1 cellular context compared by ENCODE assay signal in genomic region chr13:103188688-103189326, GRCh38.
TF ChIP-seq lines count a peak whose summit lies in the region.

No MANE protein-coding gene starts in this region.

TF ChIP-seq in HCT116, 20 proteins besides CTCF, POLR2A, EP300 and RAD21 (continued from another document):
- TF ChIP-seq, protein P1, sequence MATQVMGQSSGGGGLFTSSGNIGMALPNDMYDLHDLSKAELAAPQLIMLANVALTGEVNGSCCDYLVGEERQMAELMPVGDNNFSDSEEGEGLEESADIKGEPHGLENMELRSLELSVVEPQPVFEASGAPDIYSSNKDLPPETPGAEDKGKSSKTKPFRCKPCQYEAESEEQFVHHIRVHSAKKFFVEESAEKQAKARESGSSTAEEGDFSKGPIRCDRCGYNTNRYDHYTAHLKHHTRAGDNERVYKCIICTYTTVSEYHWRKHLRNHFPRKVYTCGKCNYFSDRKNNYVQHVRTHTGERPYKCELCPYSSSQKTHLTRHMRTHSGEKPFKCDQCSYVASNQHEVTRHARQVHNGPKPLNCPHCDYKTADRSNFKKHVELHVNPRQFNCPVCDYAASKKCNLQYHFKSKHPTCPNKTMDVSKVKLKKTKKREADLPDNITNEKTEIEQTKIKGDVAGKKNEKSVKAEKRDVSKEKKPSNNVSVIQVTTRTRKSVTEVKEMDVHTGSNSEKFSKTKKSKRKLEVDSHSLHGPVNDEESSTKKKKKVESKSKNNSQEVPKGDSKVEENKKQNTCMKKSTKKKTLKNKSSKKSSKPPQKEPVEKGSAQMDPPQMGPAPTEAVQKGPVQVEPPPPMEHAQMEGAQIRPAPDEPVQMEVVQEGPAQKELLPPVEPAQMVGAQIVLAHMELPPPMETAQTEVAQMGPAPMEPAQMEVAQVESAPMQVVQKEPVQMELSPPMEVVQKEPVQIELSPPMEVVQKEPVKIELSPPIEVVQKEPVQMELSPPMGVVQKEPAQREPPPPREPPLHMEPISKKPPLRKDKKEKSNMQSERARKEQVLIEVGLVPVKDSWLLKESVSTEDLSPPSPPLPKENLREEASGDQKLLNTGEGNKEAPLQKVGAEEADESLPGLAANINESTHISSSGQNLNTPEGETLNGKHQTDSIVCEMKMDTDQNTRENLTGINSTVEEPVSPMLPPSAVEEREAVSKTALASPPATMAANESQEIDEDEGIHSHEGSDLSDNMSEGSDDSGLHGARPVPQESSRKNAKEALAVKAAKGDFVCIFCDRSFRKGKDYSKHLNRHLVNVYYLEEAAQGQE (IDR thresholded peaks at IDR 0.05; ENCODE audit: low read depth), result no peak
- TF ChIP-seq JUND (IDR thresholded peaks at IDR 0.05), result no peak
